Comparison of ENCODE assay signal across 8 cellular contexts in genomic region chr3:44338010-44338827, GRCh38. TPM values are rescaled to one million over a fixed set of nuclear protein-coding genes. Genes with fewer than 3 reads are reported as not detected.
DNase-seq lines count a peak whose midpoint lies in the region; ATAC-seq and TF ChIP-seq lines count a peak whose summit lies in the region.

TSS of gene TCAIM (plus strand) at chr3:44338766. CDS start at chr3:44354783, 16,017 bp downstream.

- H3K4me3 Mint-ChIP-seq in GM23338 (peak within 1 kb of the TSS; percentile 81), natural killer cell (peak within 1 kb of the TSS; percentile 96)
- peak within 1 kb of the TSS; percentile 93 for H3K4me3 Mint-ChIP-seq in activated T-helper 17 cell treated with anti-CD3 and anti-CD28 coated beads, Interleukin-2, amount 50 U/mL, for 72 hours

- H3K4me1 Mint-ChIP-seq in GM23338 (peaks cover 16% of the 10 kb centered on the region), natural killer cell (peaks cover 25 to 32% of the 10 kb centered on the region in 2 donors)
- H3K4me1 Mint-ChIP-seq in activated T-helper 17 cell treated with anti-CD3 and anti-CD28 coated beads, Interleukin-2, amount 50 U/mL, for 72 hours = peaks cover 19% of the 10 kb centered on the region

- H3K27ac Mint-ChIP-seq in GM23338 (peak within 1 kb of the TSS; percentile 99), natural killer cell (peak within 1 kb of the TSS; percentile 95 to 96)
- H3K27ac Mint-ChIP-seq in activated T-helper 17 cell treated with anti-CD3 and anti-CD28 coated beads, Interleukin-2, amount 50 U/mL, for 72 hours = peak within 1 kb of the TSS; percentile 93

- peak within 1 kb of the TSS; percentile 96; the same call in 1 of the 2 replicates for H2AFZ ChIP-seq in GM23338

- intact Hi-C loops in natural killer cell (cut with micrococcal nuclease) = loop anchor here (1.0 to 10.0 kb wide), 5 partner anchors 103 to 524 kb away; partner anchors contain the start of genes KIAA1143, KIF15, TMEM42 and ZNF445

- H3K27me3 Mint-ChIP-seq in GM23338 (ENCODE audit: insufficient read depth, low read depth, poor library complexity) = peaks cover 7% of the 10 kb centered on the region
- peaks cover 5% of the 10 kb centered on the region for H3K27me3 Mint-ChIP-seq in activated T-helper 17 cell treated with anti-CD3 and anti-CD28 coated beads, Interleukin-2, amount 50 U/mL, for 72 hours
- H3K27me3 Mint-ChIP-seq in natural killer cell (ENCODE audit: low read depth in 2 of 2) = peaks cover 6 to 9% of the 10 kb centered on the region in 2 donors

- H3K36me3 Mint-ChIP-seq in GM23338 (ENCODE audit: low read depth) = peaks cover 6% of the 10 kb centered on the region; the same call in 2 of the 3 replicates
- peaks cover 30% of the 10 kb centered on the region for H3K36me3 Mint-ChIP-seq in activated T-helper 17 cell treated with anti-CD3 and anti-CD28 coated beads, Interleukin-2, amount 50 U/mL, for 72 hours (ENCODE audit: low read depth)
- H3K36me3 Mint-ChIP-seq in natural killer cell = no peaks in the 10 kb centered on the region

- peaks cover 25% of the 10 kb centered on the region for H3K79me2 ChIP-seq in GM23338 (replicated peaks; ENCODE audit: insufficient read depth)

- H3F3A ChIP-seq in GM23338 (replicated peaks; ENCODE audit: low read depth) = no peaks in the 10 kb centered on the region

- no peaks in the 10 kb centered on the region for H3K36me3 ChIP-seq in GM23338 (ENCODE audit: insufficient read depth)

- H3K9me3 Mint-ChIP-seq in GM23338 (no peaks in the 10 kb centered on the region), natural killer cell (no peaks in the 10 kb centered on the region)
- no peaks in the 10 kb centered on the region for H3K9me3 Mint-ChIP-seq in activated T-helper 17 cell treated with anti-CD3 and anti-CD28 coated beads, Interleukin-2, amount 50 U/mL, for 72 hours

- H4K20me1 ChIP-seq in GM23338 (replicated peaks; ENCODE audit: insufficient read depth) = no peaks in the 10 kb centered on the region

- H3K9me2 ChIP-seq in GM23338 (ENCODE audit: insufficient read depth) = no peaks in the 10 kb centered on the region

- peak within 1 kb of the TSS; percentile 75 for H3K27ac ChIP-seq in GM23338 (ENCODE audit: low read depth)

- no peak for TF ChIP-seq CTCF in GM23338 (conservative IDR thresholded peaks at IDR 0.05; ENCODE audit: low read depth in 2 of 2)
- no peak for TF ChIP-seq CTCF in fibroblast of mammary gland (conservative IDR thresholded peaks at IDR 0.05; ENCODE audit: control insufficient read depth, insufficient read depth, low read depth, low read length)
- no peak for TF ChIP-seq CTCF in natural killer cell (IDR thresholded peaks at IDR 0.05)

- peak; percentile 95 for ATAC-seq in GM23338
- peak; percentile 97 for ATAC-seq in activated T-helper 17 cell treated with anti-CD3 and anti-CD28 coated beads, Interleukin-2, amount 50 U/mL, for 72 hours (replicated peaks)
- ATAC-seq in natural killer cell = peak; percentile 92 to 98 (median 93)

- 0 out of 2 replicates have a peak, but pooled peaks cover 3% of the 10 kb centered on the region for H3K4me1 ChIP-seq in GM23338 (ENCODE audit: insufficient read depth)

- H3K27me3 ChIP-seq in GM23338 (ENCODE audit: insufficient read depth) = no peaks in the 10 kb centered on the region

- DNase-seq in Daoy (ENCODE audit: low read depth) (peak; percentile 98), GM23338 (ENCODE audit: low spot score) (peak; percentile 99), LHCN-M2 (ENCODE audit: low read depth) (peak; percentile 94), RPMI8226 (peak; percentile 99), fibroblast of mammary gland (ENCODE audit: low read depth) (peak; percentile 95), natural killer cell (peak; percentile 98)
- peak; percentile 99 for DNase-seq in stimulated activated naive CD4-positive, alpha-beta T cell treated with Interleukin-2 at 50 U/mL for 16 hours (lab: John Stamatoyannopoulos, UW)

- H3K4me2 ChIP-seq in GM23338 = peak within 1 kb of the TSS; percentile 87

- H3K4me3 ChIP-seq in GM23338 (peak within 1 kb of the TSS; percentile 70), fibroblast of mammary gland (ENCODE audit: control insufficient read depth, low read depth, low read length) (peak within 1 kb of the TSS; percentile 79)

TF ChIP-seq in GM23338, 12 proteins besides CTCF, POLR2A, EP300 and RAD21 (continues in another document):
- TF ChIP-seq ZNF114 (CRISPR knock-in tag; IDR thresholded peaks at IDR 0.05) (no peak), ZNF462 (CRISPR knock-in tag; IDR thresholded peaks at IDR 0.05) (no peak), ZNF331 (CRISPR knock-in tag; IDR thresholded peaks at IDR 0.05; ENCODE audit: low read depth) (no peak)

RNA-seq across cellular contexts. Expression of gene TCAIM, which starts in this region (rescaled TPM):
- 14.2 and 20.4 TPM in 2 replicates for total RNA-seq in Daoy (2014; rRNA removed; shearing (Covaris generic))
- 26.0 and 35.0 TPM in 2 replicates for total RNA-seq in GM23338 (2014; rRNA removed; shearing (Covaris generic))
- 9.8 and 10.3 TPM in 2 replicates for polyA plus RNA-seq in GM23338 (2016; fragmentation: Nextera tagmentation; extraction: Ambion mirVana)
- total RNA-seq in LHCN-M2 (2014; rRNA removed) (22.6 and 24.6 TPM in 2 replicates), natural killer cell (10 to 100 TPM; 10.9 to 11.2 (median 11.0) TPM)
- polyA plus RNA-seq in LHCN-M2 (2012) = 7.7 TPM
- 10 to 100 TPM; 20.5 to 21.5 TPM for total RNA-seq in activated T-helper 17 cell treated with anti-CD3 and anti-CD28 coated beads, Interleukin-2, amount 50 U/mL, for 72 hours

Comparison
In these comparisons a context has a peak if more than half of its experiments do, and no peak if none do; other contexts are left out.
1. Peak in every context shown above with its lines: DNase-seq, ATAC-seq, H3K4me3 ChIP-seq and H3K27ac ChIP-seq.